ENCODE assay signal across 16 cellular contexts in the genomic region with DNA sequence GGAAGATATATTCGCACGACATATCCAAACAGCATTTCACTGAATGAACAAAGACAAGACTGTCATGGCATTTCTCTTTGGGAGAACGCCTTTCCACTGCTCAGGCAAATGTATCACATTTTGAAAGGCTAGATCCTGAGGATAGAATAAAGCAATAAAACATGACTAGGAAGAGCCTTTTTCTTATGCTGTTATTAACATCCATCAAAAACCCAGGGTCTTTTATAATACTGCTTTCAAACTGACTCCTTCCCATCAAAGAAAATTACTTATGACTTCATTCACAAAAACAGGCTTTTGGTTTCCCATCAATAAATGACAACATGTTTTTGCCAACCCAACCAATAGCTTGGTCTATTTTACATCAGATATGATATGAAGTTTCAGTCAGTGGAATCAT.
DNase-seq lines count a peak whose midpoint lies in the region; ATAC-seq and TF ChIP-seq lines count a peak whose summit lies in the region.
"Had no signal": no experiment of that assay in that cellular context is flagged by ENCODE, and none has a peak within 500 bp of the region (broad histone marks: within the 10 kb centered on the region; RNA-seq: fewer than 3 reads in every experiment).

No MANE protein-coding gene starts in this region.

- WGBS in sigmoid colon, 2 donors = 87 to 88% methylated on average over 3 of the region's 3 CpGs
- 88 to 96% (median 93%) methylated on average over 3 of the region's 3 CpGs for WGBS in heart left ventricle, 4 donors

- peaks cover 0 to 5% of the 10 kb centered on the region in 2 donors for H3K4me1 ChIP-seq in muscle layer of duodenum (ENCODE audit: control insufficient read depth in 1 of 2, insufficient read depth in 2 of 2, low read length in 2 of 2)
- H3K4me1 ChIP-seq in sigmoid colon = peaks cover 0 to 26% (median 25%) of the 10 kb centered on the region in 4 donors
- peaks cover 0 to 5% (median 0%) of the 10 kb centered on the region in 12 donors for H3K4me1 ChIP-seq in heart left ventricle
- H3K4me1 ChIP-seq: A549, Caco-2, HAP-1 had no signal

- TF ChIP-seq EP300 in sigmoid colon (IDR thresholded peaks at IDR 0.05) = no peak

- peak overlapping the region; percentile 24 for H3K27ac ChIP-seq in muscle layer of duodenum (ENCODE audit: low read length)
- H3K27ac ChIP-seq in sigmoid colon = peak overlapping the region in 3 of 4 donors; percentile 50 to 79 (median 78)
- H3K27ac ChIP-seq in heart left ventricle = no peak overlapping the region
- H3K27ac ChIP-seq: 22Rv1, A549, C4-2B, GM23248 had no signal

- H3K9me3 Mint-ChIP-seq in nephron progenitor cell = no peaks in the 10 kb centered on the region
- H3K9me3 Mint-ChIP-seq: CD4-positive, alpha-beta T cell had no signal

- DNase-seq in NCI-H2227 treated with DMSO at 0.1 percent for 48 hours (lab: John Stamatoyannopoulos, UW) (peak; percentile 29), NCI-H2227 (lab: John Stamatoyannopoulos, UW; ENCODE audit: unreplicated experiment) (no peak), sigmoid colon (no peak), heart left ventricle (no peak), iPS-NIHi11 (ENCODE audit: low spot score) (no peak), nephron progenitor cell (no peak)
- DNase-seq: AML-193; Caco-2; CD4-positive, alpha-beta T cell; GM23248 had no signal

- H3K4me1 Mint-ChIP-seq in nephron progenitor cell = no peaks in the 10 kb centered on the region

- no peaks in the 10 kb centered on the region for H3K27me3 Mint-ChIP-seq in nephron progenitor cell (ENCODE audit: low read depth, poor library complexity)
- H3K27me3 Mint-ChIP-seq: CD4-positive, alpha-beta T cell had no signal

- H3K9me3 ChIP-seq in muscle layer of duodenum (ENCODE audit: control insufficient read depth in 1 of 2, low read length in 2 of 2) (no peaks in the 10 kb centered on the region), sigmoid colon (no peaks in the 10 kb centered on the region), heart left ventricle (no peaks in the 10 kb centered on the region)
- H3K9me3 ChIP-seq: A549, Caco-2, HAP-1 had no signal

- TF ChIP-seq POLR2A in sigmoid colon (IDR thresholded peaks at IDR 0.05) (no peak), heart left ventricle (IDR thresholded peaks at IDR 0.05) (no peak)

- no peak for ATAC-seq in heart left ventricle
- ATAC-seq: A549, HepG2 had no signal

- no peak overlapping the region for H3K4me3 ChIP-seq in muscle layer of duodenum (ENCODE audit: low read depth in 1 of 2, low read length in 2 of 2)
- H3K4me3 ChIP-seq in sigmoid colon = no peak overlapping the region
- no peak overlapping the region for H3K4me3 ChIP-seq in heart left ventricle
- H3K4me3 ChIP-seq: A549, GM23248, HAP-1 had no signal

- H3K36me3 ChIP-seq in muscle layer of duodenum (ENCODE audit: control insufficient read depth in 1 of 2, insufficient read depth in 2 of 2, low read length in 2 of 2) (no peaks in the 10 kb centered on the region), sigmoid colon (no peaks in the 10 kb centered on the region), heart left ventricle (no peaks in the 10 kb centered on the region)
- H3K36me3 ChIP-seq: HAP-1 had no signal

- H3K27me3 ChIP-seq in muscle layer of duodenum (ENCODE audit: low read depth, low read length) = no peaks in the 10 kb centered on the region
- H3K27me3 ChIP-seq in sigmoid colon = no peaks in the 10 kb centered on the region
- H3K27me3 ChIP-seq in heart left ventricle = no peaks in the 10 kb centered on the region

- H3K36me3 Mint-ChIP-seq in nephron progenitor cell (ENCODE audit: low read depth) = no peaks in the 10 kb centered on the region

- intact Hi-C loops in sigmoid colon (cut with DNase I) = loop anchor here (1.0 to 10.0 kb wide), 6 partner anchors 210 to 631 kb away; partner anchors contain the start of gene TMTC2
- intact Hi-C loops in heart left ventricle (cut with DNase I) = no loop called here

- no peak overlapping the region for H3K27ac Mint-ChIP-seq in nephron progenitor cell
- H3K27ac Mint-ChIP-seq: CD4-positive, alpha-beta T cell had no signal

- TF ChIP-seq CTCF in sigmoid colon (IDR thresholded peaks at IDR 0.05) (no peak), heart left ventricle (IDR thresholded peaks at IDR 0.05) (no peak), nephron progenitor cell (IDR thresholded peaks at IDR 0.05) (no peak)

- H3K4me3 Mint-ChIP-seq in nephron progenitor cell = no peak overlapping the region
- H3K4me3 Mint-ChIP-seq: CD4-positive, alpha-beta T cell had no signal

Comparison
In these comparisons a context has a peak if more than half of its experiments do, and no peak if none do; other contexts are left out.
1. H3K27ac ChIP-seq: peak in muscle layer of duodenum (single experiment) and sigmoid colon (3 of 4); none in heart left ventricle (0 of 12).